In genomic region chr15:31393441-31394091, GRCh38 we compare ENCODE assay signal across 10 cellular contexts.
DNase-seq lines count a peak whose midpoint lies in the region; ATAC-seq and TF ChIP-seq lines count a peak whose summit lies in the region.
"Had no signal": no experiment of that assay in that cellular context is flagged by ENCODE, and none has a peak within 500 bp of the region (broad histone marks: within the 10 kb centered on the region; RNA-seq: fewer than 3 reads in every experiment).

No MANE protein-coding gene starts in this region.

- no peak overlapping the region for H4K91ac ChIP-seq in neuronal stem cell (ENCODE audit: low read depth, low read length, poor library complexity)

- H3K18ac ChIP-seq in neuronal stem cell (ENCODE audit: low read length), result peak overlapping the region; percentile 60

- H3K9ac ChIP-seq in neuronal stem cell (ENCODE audit: low read depth, low read length, poor library complexity) (peak overlapping the region; percentile 80), PC-3 (ENCODE audit: low read length) (no peak overlapping the region)

- CTCF ChIA-PET in PC-3 (lab: Charles Lee), result no interaction called here

- peak overlapping the region; percentile 94 for H3K23ac ChIP-seq in neuronal stem cell (ENCODE audit: low read depth, low read length, poor library complexity)

- H3K4ac ChIP-seq in neuronal stem cell (ENCODE audit: low read length), result peak overlapping the region; percentile 17

- TF ChIP-seq CTCF in breast epithelium (IDR thresholded peaks at IDR 0.05) (no peak), PC-3 (conservative IDR thresholded peaks at IDR 0.05; ENCODE audit: low read depth, low read length) (no peak)

- no peaks in the 10 kb centered on the region for H3K9me2 ChIP-seq in PC-3 (replicated peaks; ENCODE audit: low read length)

- POLR2A ChIA-PET in PC-3 (lab: Charles Lee; ENCODE audit: unreplicated experiment), result no interaction called here

- no peak for ATAC-seq in PC-3

- no CpG with 5 or more reads among the region's 21 CpGs for WGBS in neuronal stem cell (ENCODE audit: extremely low coverage in 2 of 2, insufficient read length in 2 of 2, insufficient replicate concordance in 1 of 2), 2 donors

- H3K27ac ChIP-seq in breast epithelium (peak overlapping the region in 1 of 2 donors; percentile 97), neuronal stem cell (replicated peaks; ENCODE audit: low read length) (no peak overlapping the region), PC-3 (ENCODE audit: low read length) (no peak overlapping the region)

- H3K4me1 ChIP-seq in breast epithelium (peaks cover 5 to 13% of the 10 kb centered on the region in 2 donors), neuronal stem cell (ENCODE audit: control insufficient read depth in 2 of 2, insufficient read depth in 1 of 2, low read depth in 1 of 2, low read length in 2 of 2) (peaks cover 3 to 14% of the 10 kb centered on the region in 2 donors), PC-3 (ENCODE audit: insufficient read depth, low read length) (peaks cover 23% of the 10 kb centered on the region; the same call in 1 of the 2 replicates)

- no peak overlapping the region for H2BK12ac ChIP-seq in neuronal stem cell (ENCODE audit: low read length)

- H3K27me3 ChIP-seq in breast epithelium, result no peaks in the 10 kb centered on the region
- peaks cover 11 to 48% (median 23%) of the 10 kb centered on the region in 3 experiments for H3K27me3 ChIP-seq in neuronal stem cell (ENCODE audit: control insufficient read depth in 3 of 3, insufficient read depth in 3 of 3, low read depth in 1 of 3, low read length in 3 of 3)
- peaks cover 3% of the 10 kb centered on the region; the same call in 1 of the 2 replicates for H3K27me3 ChIP-seq in PC-3 (ENCODE audit: low read length)

- H2BK120ac ChIP-seq in neuronal stem cell (ENCODE audit: low read depth, low read length), result no peak overlapping the region

- H3K14ac ChIP-seq in neuronal stem cell (ENCODE audit: low read length), result no peak overlapping the region

- no peaks in the 10 kb centered on the region for H3F3A ChIP-seq in PC-3 (ENCODE audit: low read length, unreplicated experiment)

- intact Hi-C loops in breast epithelium (cut with DNase I; ENCODE audit: low total_unique reads) (loop anchor here (10.0 kb wide), 1 partner anchor 69 kb away; the partner anchor contains the start of gene KLF13), PC-3 (cut with micrococcal nuclease) (no loop called here)

- no peak for TF ChIP-seq POLR2A in breast epithelium (IDR thresholded peaks at IDR 0.05)

- in situ Hi-C loops in G401 (cut with HindIII; ENCODE audit: low sequenced_read_pairs) (no loop called here), KBM-7 (cut with MboI; ENCODE audit: low pct_unique_long_range_greater_than_20kb, low sequenced_read_pairs) (no loop called here)

- no TSS peak for BruUV-seq in PC-3 (replicated peaks; lab: Mats Ljungman, UMichigan)

- peak overlapping the region in 2 of 3 donors; percentile 69 to 79 for H3K4me3 ChIP-seq in breast epithelium
- peak overlapping the region in 1 of 2 donors; percentile 12 for H3K4me3 ChIP-seq in neuronal stem cell (ENCODE audit: low read length in 2 of 2)
- H3K4me3 ChIP-seq in PC-3 (ENCODE audit: low read length), result no peak overlapping the region

- no peak overlapping the region for H3K4me2 ChIP-seq in neuronal stem cell (ENCODE audit: insufficient read depth, low read length, poor library complexity, severe bottlenecking)
- no peak overlapping the region for H3K4me2 ChIP-seq in PC-3 (ENCODE audit: low read length)

- H2AFZ ChIP-seq in neuronal stem cell (ENCODE audit: low read length) (no peak overlapping the region), PC-3 (ENCODE audit: low read length) (no peak overlapping the region)

- H4K20me1 ChIP-seq in PC-3 (ENCODE audit: low read length), result no peaks in the 10 kb centered on the region

- peak overlapping the region; percentile 57 for H2BK15ac ChIP-seq in neuronal stem cell (ENCODE audit: low read length)

- DNase-seq in G401 (ENCODE audit: low spot score), result peak; percentile 45
- peak; percentile 72 for DNase-seq in MV-4-11 (lab: John Stamatoyannopoulos, UW)
- DNase-seq in breast epithelium (ENCODE audit: low spot score in 2 of 2), result no peak
- no peak for DNase-seq in neuronal stem cell (ENCODE audit: low spot score)
- no peak for DNase-seq in KBM-7
- DNase-seq in T1000 (lab: John Stamatoyannopoulos, UW), result no peak
- DNase-seq in PC-3, result no peak
- DNase-seq in DMS 273 treated with DMSO at 0.1 percent for 48 hours (lab: John Stamatoyannopoulos, UW), result no peak
- DNase-seq: activated CD4-positive, CD25-positive, alpha-beta regulatory T cell; NCI-H1930 had no signal

- H4K8ac ChIP-seq in neuronal stem cell (ENCODE audit: low read depth, low read length), result no peak overlapping the region

- H3K9me3 ChIP-seq in breast epithelium, result no peaks in the 10 kb centered on the region
- peaks cover 1 to 13% of the 10 kb centered on the region in 2 donors for H3K9me3 ChIP-seq in neuronal stem cell (replicated peaks in 1 of 2; ENCODE audit: control insufficient read depth in 2 of 2, insufficient read depth in 1 of 2, low read depth in 1 of 2, low read length in 2 of 2)
- H3K9me3 ChIP-seq in PC-3 (ENCODE audit: low read length), result no peaks in the 10 kb centered on the region

- no peaks in the 10 kb centered on the region for H3K36me3 ChIP-seq in breast epithelium
- H3K36me3 ChIP-seq in neuronal stem cell (replicated peaks in 1 of 2; ENCODE audit: control insufficient read depth in 2 of 2, insufficient read depth in 2 of 2, low read length in 2 of 2), result no peaks in the 10 kb centered on the region
- no peaks in the 10 kb centered on the region for H3K36me3 ChIP-seq in PC-3 (ENCODE audit: low read depth, low read length)

- no peaks in the 10 kb centered on the region for H3K79me2 ChIP-seq in PC-3 (ENCODE audit: low read length)

- peak overlapping the region; percentile 50 for H2AK5ac ChIP-seq in neuronal stem cell (ENCODE audit: low read depth, low read length)

- peaks cover 2% of the 10 kb centered on the region for H3K79me1 ChIP-seq in neuronal stem cell (ENCODE audit: low read depth, low read length)

- no peak overlapping the region for H2BK5ac ChIP-seq in neuronal stem cell (ENCODE audit: low read length)

Comparison
In these comparisons a context has a peak if more than half of its experiments do, and no peak if none do; other contexts are left out.
1. DNase-seq: peak in G401 (single experiment) and MV-4-11 (single experiment); none in breast epithelium (0 of 2), neuronal stem cell (single experiment), KBM-7 (single experiment), T1000 (single experiment), PC-3 (single experiment) and DMS 273 treated with DMSO at 0.1 percent for 48 hours (single experiment).